Comparison of ENCODE assay signal across 1 cellular context in the genomic region with DNA sequence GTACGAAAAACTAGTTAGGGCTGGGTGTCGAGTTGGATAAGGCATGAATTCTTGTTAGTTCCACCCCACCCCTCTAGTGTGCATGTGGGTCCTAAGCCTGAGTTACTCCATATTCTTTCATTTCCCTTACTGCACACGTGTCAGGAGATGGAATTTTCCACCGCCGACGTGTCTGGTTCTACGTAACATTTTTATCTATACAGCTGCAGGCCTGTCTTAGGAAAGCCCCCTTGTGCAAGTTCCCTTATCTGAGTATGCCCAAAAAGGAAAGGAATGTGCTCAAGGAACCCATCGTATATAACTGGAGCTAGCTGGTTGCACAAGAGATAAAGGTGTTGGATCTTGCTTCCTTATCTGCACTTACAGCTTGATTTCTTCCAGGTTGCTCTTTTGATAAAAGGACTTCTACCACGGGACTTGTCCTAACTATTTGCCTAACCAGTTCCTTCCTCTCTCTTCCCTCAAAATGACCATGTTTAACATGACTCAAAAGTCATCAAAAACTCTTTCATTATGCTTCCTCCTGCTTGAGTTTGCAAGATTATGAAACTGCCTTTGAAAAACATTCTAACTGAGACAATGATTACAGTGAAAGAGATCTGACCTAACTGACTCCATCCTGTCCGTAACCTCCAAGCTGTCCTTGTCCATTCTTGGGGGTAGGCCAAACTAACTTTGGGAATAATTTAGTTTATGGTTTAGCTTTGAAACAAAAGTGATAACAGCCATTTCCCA.
TF ChIP-seq lines count a peak whose summit lies in the region.

No MANE protein-coding gene starts in this region.

TF ChIP-seq in K562, 482 proteins besides CTCF, POLR2A, EP300 and RAD21 (continued from another document and continues in another):
- TF ChIP-seq, protein P1, sequence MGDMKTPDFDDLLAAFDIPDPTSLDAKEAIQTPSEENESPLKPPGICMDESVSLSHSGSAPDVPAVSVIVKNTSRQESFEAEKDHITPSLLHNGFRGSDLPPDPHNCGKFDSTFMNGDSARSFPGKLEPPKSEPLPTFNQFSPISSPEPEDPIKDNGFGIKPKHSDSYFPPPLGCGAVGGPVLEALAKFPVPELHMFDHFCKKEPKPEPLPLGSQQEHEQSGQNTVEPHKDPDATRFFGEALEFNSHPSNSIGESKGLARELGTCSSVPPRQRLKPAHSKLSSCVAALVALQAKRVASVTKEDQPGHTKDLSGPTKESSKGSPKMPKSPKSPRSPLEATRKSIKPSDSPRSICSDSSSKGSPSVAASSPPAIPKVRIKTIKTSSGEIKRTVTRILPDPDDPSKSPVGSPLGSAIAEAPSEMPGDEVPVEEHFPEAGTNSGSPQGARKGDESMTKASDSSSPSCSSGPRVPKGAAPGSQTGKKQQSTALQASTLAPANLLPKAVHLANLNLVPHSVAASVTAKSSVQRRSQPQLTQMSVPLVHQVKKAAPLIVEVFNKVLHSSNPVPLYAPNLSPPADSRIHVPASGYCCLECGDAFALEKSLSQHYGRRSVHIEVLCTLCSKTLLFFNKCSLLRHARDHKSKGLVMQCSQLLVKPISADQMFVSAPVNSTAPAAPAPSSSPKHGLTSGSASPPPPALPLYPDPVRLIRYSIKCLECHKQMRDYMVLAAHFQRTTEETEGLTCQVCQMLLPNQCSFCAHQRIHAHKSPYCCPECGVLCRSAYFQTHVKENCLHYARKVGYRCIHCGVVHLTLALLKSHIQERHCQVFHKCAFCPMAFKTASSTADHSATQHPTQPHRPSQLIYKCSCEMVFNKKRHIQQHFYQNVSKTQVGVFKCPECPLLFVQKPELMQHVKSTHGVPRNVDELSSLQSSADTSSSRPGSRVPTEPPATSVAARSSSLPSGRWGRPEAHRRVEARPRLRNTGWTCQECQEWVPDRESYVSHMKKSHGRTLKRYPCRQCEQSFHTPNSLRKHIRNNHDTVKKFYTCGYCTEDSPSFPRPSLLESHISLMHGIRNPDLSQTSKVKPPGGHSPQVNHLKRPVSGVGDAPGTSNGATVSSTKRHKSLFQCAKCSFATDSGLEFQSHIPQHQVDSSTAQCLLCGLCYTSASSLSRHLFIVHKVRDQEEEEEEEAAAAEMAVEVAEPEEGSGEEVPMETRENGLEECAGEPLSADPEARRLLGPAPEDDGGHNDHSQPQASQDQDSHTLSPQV (IDR thresholded peaks at IDR 0.05): peak; percentile 100
- TF ChIP-seq HDAC3 (IDR thresholded peaks at IDR 0.05; ENCODE audit: borderline replicate concordance, partially characterized antibody) (peak; percentile 99), ELF4 (CRISPR knock-in tag; IDR thresholded peaks at IDR 0.05) (peak; percentile 100), ZNF431 (CRISPR knock-in tag; IDR thresholded peaks at IDR 0.05) (no peak), ZSCAN32 (CRISPR knock-in tag; IDR thresholded peaks at IDR 0.05) (peak; percentile 96), TAF1 (IDR thresholded peaks at IDR 0.05; ENCODE audit: control insufficient read depth, extremely low read depth, insufficient read depth, low read length, severe bottlenecking) (peak; percentile 71), PURB (CRISPR knock-in tag; IDR thresholded peaks at IDR 0.05; ENCODE audit: low read depth) (no peak), CHD4 (IDR thresholded peaks at IDR 0.05; ENCODE audit: insufficient read depth, insufficient replicate concordance, low read depth, low read length, poor library complexity, severe bottlenecking) (no peak), TARDBP (IDR thresholded peaks at IDR 0.05) (peak; percentile 100), ZNF197 (CRISPR knock-in tag; IDR thresholded peaks at IDR 0.05; ENCODE audit: low read depth) (peak; percentile 100), PYGO2 (tag; IDR thresholded peaks at IDR 0.05) (peak; percentile 100), BDP1 (IDR thresholded peaks at IDR 0.05; ENCODE audit: insufficient read depth, insufficient read length) (no peak), ZNF212 (CRISPR knock-in tag; IDR thresholded peaks at IDR 0.05) (peak; percentile 99), FOXK2 (conservative IDR thresholded peaks at IDR 0.05 in 1 of 2, IDR thresholded peaks at IDR 0.05 in 1 of 2; ENCODE audit: low read depth in 2 of 2) (peak in 1 of 2 experiments; percentile 69; a peak in 3 of 4 replicates), RBM17 (IDR thresholded peaks at IDR 0.05; ENCODE audit: borderline replicate concordance, low read depth, low read length) (no peak), FOXA3 (CRISPR knock-in tag; conservative IDR thresholded peaks at IDR 0.05 in 1 of 2, IDR thresholded peaks at IDR 0.05 in 1 of 2) (peak; percentile 33 to 91; a peak in 3 of 4 replicates), ZNF263 (CRISPR knock-in tag; IDR thresholded peaks at IDR 0.05; ENCODE audit: borderline replicate concordance) (no peak), NFE2L1 (tag; IDR thresholded peaks at IDR 0.05; ENCODE audit: borderline replicate concordance, low read depth) (peak; percentile 91), GABPB1 (CRISPR knock-in tag; IDR thresholded peaks at IDR 0.05) (peak; percentile 57), RFX5 (IDR thresholded peaks at IDR 0.05; ENCODE audit: low read depth, low read length) (peak; percentile 21; the same call in 1 of the 2 replicates), TBP (optimal IDR thresholded peaks at IDR 0.05; ENCODE audit: low read depth, low read length) (no peak), SOX6 (IDR thresholded peaks at IDR 0.05) (peak; percentile 100), CBFB (CRISPR knock-in tag; IDR thresholded peaks at IDR 0.05) (no peak), ZBTB8A (IDR thresholded peaks at IDR 0.05; ENCODE audit: partially characterized antibody) (no peak), XRCC4 (IDR thresholded peaks at IDR 0.05; ENCODE audit: extremely low read depth, insufficient read depth, insufficient read length) (no peak), NFRKB (IDR thresholded peaks at IDR 0.05; ENCODE audit: low read depth) (peak; percentile 47; the same call in 1 of the 2 replicates)
- TF ChIP-seq, protein P2, sequence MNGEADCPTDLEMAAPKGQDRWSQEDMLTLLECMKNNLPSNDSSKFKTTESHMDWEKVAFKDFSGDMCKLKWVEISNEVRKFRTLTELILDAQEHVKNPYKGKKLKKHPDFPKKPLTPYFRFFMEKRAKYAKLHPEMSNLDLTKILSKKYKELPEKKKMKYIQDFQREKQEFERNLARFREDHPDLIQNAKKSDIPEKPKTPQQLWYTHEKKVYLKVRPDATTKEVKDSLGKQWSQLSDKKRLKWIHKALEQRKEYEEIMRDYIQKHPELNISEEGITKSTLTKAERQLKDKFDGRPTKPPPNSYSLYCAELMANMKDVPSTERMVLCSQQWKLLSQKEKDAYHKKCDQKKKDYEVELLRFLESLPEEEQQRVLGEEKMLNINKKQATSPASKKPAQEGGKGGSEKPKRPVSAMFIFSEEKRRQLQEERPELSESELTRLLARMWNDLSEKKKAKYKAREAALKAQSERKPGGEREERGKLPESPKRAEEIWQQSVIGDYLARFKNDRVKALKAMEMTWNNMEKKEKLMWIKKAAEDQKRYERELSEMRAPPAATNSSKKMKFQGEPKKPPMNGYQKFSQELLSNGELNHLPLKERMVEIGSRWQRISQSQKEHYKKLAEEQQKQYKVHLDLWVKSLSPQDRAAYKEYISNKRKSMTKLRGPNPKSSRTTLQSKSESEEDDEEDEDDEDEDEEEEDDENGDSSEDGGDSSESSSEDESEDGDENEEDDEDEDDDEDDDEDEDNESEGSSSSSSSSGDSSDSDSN (IDR thresholded peaks at IDR 0.05; ENCODE audit: borderline replicate concordance in 1 of 2, low read depth in 2 of 2, low read length in 2 of 2): no peak
- TF ChIP-seq, protein P3, sequence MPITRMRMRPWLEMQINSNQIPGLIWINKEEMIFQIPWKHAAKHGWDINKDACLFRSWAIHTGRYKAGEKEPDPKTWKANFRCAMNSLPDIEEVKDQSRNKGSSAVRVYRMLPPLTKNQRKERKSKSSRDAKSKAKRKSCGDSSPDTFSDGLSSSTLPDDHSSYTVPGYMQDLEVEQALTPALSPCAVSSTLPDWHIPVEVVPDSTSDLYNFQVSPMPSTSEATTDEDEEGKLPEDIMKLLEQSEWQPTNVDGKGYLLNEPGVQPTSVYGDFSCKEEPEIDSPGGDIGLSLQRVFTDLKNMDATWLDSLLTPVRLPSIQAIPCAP (CRISPR knock-in tag; IDR thresholded peaks at IDR 0.05; ENCODE audit: borderline replicate concordance): no peak
- TF ChIP-seq, protein P4, sequence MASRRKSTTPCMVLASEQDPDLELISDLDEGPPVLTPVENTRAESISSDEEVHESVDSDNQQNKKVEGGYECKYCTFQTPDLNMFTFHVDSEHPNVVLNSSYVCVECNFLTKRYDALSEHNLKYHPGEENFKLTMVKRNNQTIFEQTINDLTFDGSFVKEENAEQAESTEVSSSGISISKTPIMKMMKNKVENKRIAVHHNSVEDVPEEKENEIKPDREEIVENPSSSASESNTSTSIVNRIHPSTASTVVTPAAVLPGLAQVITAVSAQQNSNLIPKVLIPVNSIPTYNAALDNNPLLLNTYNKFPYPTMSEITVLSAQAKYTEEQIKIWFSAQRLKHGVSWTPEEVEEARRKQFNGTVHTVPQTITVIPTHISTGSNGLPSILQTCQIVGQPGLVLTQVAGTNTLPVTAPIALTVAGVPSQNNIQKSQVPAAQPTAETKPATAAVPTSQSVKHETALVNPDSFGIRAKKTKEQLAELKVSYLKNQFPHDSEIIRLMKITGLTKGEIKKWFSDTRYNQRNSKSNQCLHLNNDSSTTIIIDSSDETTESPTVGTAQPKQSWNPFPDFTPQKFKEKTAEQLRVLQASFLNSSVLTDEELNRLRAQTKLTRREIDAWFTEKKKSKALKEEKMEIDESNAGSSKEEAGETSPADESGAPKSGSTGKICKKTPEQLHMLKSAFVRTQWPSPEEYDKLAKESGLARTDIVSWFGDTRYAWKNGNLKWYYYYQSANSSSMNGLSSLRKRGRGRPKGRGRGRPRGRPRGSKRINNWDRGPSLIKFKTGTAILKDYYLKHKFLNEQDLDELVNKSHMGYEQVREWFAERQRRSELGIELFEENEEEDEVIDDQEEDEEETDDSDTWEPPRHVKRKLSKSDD (conservative IDR thresholded peaks at IDR 0.05; ENCODE audit: low read length): no peak
- TF ChIP-seq, protein P5, sequence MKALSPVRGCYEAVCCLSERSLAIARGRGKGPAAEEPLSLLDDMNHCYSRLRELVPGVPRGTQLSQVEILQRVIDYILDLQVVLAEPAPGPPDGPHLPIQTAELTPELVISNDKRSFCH (CRISPR knock-in tag; IDR thresholded peaks at IDR 0.05): peak; percentile 99
- TF ChIP-seq, protein P5 (tag; IDR thresholded peaks at IDR 0.05): peak; percentile 100
- TF ChIP-seq, protein P6, sequence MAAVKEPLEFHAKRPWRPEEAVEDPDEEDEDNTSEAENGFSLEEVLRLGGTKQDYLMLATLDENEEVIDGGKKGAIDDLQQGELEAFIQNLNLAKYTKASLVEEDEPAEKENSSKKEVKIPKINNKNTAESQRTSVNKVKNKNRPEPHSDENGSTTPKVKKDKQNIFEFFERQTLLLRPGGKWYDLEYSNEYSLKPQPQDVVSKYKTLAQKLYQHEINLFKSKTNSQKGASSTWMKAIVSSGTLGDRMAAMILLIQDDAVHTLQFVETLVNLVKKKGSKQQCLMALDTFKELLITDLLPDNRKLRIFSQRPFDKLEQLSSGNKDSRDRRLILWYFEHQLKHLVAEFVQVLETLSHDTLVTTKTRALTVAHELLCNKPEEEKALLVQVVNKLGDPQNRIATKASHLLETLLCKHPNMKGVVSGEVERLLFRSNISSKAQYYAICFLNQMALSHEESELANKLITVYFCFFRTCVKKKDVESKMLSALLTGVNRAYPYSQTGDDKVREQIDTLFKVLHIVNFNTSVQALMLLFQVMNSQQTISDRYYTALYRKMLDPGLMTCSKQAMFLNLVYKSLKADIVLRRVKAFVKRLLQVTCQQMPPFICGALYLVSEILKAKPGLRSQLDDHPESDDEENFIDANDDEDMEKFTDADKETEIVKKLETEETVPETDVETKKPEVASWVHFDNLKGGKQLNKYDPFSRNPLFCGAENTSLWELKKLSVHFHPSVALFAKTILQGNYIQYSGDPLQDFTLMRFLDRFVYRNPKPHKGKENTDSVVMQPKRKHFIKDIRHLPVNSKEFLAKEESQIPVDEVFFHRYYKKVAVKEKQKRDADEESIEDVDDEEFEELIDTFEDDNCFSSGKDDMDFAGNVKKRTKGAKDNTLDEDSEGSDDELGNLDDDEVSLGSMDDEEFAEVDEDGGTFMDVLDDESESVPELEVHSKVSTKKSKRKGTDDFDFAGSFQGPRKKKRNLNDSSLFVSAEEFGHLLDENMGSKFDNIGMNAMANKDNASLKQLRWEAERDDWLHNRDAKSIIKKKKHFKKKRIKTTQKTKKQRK (IDR thresholded peaks at IDR 0.05; ENCODE audit: borderline replicate concordance, low read depth, low read length): no peak
- TF ChIP-seq, protein P7, sequence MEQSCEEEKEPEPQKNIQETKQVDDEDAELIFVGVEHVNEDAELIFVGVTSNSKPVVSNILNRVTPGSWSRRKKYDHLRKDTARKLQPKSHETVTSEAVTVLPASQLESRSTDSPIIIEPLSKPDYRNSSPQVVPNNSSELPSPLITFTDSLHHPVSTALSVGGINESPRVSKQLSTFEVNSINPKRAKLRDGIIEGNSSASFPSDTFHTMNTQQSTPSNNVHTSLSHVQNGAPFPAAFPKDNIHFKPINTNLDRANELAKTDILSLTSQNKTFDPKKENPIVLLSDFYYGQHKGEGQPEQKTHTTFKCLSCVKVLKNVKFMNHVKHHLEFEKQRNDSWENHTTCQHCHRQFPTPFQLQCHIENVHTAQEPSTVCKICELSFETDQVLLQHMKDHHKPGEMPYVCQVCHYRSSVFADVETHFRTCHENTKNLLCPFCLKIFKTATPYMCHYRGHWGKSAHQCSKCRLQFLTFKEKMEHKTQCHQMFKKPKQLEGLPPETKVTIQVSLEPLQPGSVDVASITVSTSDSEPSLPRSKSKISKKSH (CRISPR knock-in tag; IDR thresholded peaks at IDR 0.05): peak; percentile 98
- TF ChIP-seq, protein P8, sequence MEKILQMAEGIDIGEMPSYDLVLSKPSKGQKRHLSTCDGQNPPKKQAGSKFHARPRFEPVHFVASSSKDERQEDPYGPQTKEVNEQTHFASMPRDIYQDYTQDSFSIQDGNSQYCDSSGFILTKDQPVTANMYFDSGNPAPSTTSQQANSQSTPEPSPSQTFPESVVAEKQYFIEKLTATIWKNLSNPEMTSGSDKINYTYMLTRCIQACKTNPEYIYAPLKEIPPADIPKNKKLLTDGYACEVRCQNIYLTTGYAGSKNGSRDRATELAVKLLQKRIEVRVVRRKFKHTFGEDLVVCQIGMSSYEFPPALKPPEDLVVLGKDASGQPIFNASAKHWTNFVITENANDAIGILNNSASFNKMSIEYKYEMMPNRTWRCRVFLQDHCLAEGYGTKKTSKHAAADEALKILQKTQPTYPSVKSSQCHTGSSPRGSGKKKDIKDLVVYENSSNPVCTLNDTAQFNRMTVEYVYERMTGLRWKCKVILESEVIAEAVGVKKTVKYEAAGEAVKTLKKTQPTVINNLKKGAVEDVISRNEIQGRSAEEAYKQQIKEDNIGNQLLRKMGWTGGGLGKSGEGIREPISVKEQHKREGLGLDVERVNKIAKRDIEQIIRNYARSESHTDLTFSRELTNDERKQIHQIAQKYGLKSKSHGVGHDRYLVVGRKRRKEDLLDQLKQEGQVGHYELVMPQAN (IDR thresholded peaks at IDR 0.05; ENCODE audit: borderline replicate concordance): no peak; the same call in 1 of the 2 replicates
